In genomic region chr2:209526541-209526940, GRCh38 we compare ENCODE assay signal across 8 cellular contexts.
DNase-seq lines count a peak whose midpoint lies in the region; ATAC-seq and TF ChIP-seq lines count a peak whose summit lies in the region.

No MANE protein-coding gene starts in this region.

- no peak overlapping the region for H3K56ac ChIP-seq in H9 (ENCODE audit: insufficient read length, low read depth, low read length)

- no peak overlapping the region for H3K14ac ChIP-seq in H9 (ENCODE audit: insufficient read depth, low read length)

- H3K9me3 ChIP-seq in esophagus squamous epithelium = no peaks in the 10 kb centered on the region
- no peaks in the 10 kb centered on the region for H3K9me3 ChIP-seq in H9 (ENCODE audit: control insufficient read depth, low read depth, low read length)

- no peak overlapping the region for H3K18ac ChIP-seq in H9 (ENCODE audit: insufficient read length, low read depth, low read length)

- TF ChIP-seq CTCF in esophagus squamous epithelium (IDR thresholded peaks at IDR 0.05) = no peak
- no peak for TF ChIP-seq CTCF in H9 (conservative IDR thresholded peaks at IDR 0.05)

- H2BK120ac ChIP-seq in H9 (ENCODE audit: low read depth, low read length, poor library complexity, severe bottlenecking) = no peak overlapping the region

- ATAC-seq in GM21360 (IDR thresholded peaks at IDR 0.05; ENCODE audit: unreplicated experiment) (peak; percentile 54), GM19328 (IDR thresholded peaks at IDR 0.05; ENCODE audit: unreplicated experiment) (no peak)

- DNase-seq in LoVo (ENCODE audit: low spot score) (peak; percentile 6), esophagus squamous epithelium (lab: John Stamatoyannopoulos, UW) (no peak), NCI-H748 (lab: John Stamatoyannopoulos, UW; ENCODE audit: unreplicated experiment) (no peak), H9 (no peak)
- no peak for DNase-seq in stimulated activated CD4-positive, alpha-beta T cell treated with anti-CD3 and anti-CD28 coated beads, Interleukin-4, amount 100 ng/mL, for 4 hours

- WGBS in esophagus squamous epithelium, 2 donors = 16 to 19% methylated on average over 2 of the region's 2 CpGs
- WGBS in H9 (ENCODE audit: extremely low coverage, insufficient read length, low lambda C conversion rate) = no CpG with 5 or more reads among the region's 2 CpGs

- H2BK20ac ChIP-seq in H9 (ENCODE audit: low read depth, low read length, poor library complexity, severe bottlenecking) = no peak overlapping the region

- no peak overlapping the region for H3K27ac Mint-ChIP-seq in H9

- no peak overlapping the region for H3K4ac ChIP-seq in H9 (ENCODE audit: low read depth, low read length)

- no peak overlapping the region for H3K23ac ChIP-seq in H9 (ENCODE audit: insufficient read length, low read depth, low read length)

- no peak overlapping the region for H2AK5ac ChIP-seq in H9 (ENCODE audit: insufficient read length, low read length)

- H3K36me3 ChIP-seq in esophagus squamous epithelium = no peaks in the 10 kb centered on the region

- intact Hi-C loops in esophagus squamous epithelium (cut with DNase I) = no loop called here

- no peak overlapping the region for H2BK15ac ChIP-seq in H9 (ENCODE audit: low read depth, low read length)

- no peak overlapping the region for H3K4me3 Mint-ChIP-seq in H9

- H3K4me3 ChIP-seq in esophagus squamous epithelium (peak overlapping the region in 1 of 4 donors; percentile 22), skin epidermis (no peak overlapping the region)

- H3K79me2 ChIP-seq in H9 (ENCODE audit: insufficient read depth, low read length) = no peaks in the 10 kb centered on the region

- no peak overlapping the region for H3K4me2 ChIP-seq in H9 (ENCODE audit: insufficient read depth, insufficient read length, low read length)

- no peak overlapping the region for H3K9ac ChIP-seq in H9 (ENCODE audit: extremely low read depth, insufficient read length, low read length)

- no peak for TF ChIP-seq POLR2A in esophagus squamous epithelium (IDR thresholded peaks at IDR 0.05)

- no peaks in the 10 kb centered on the region for H3K23me2 ChIP-seq in H9 (ENCODE audit: insufficient read length, low read depth, low read length, poor library complexity, severe bottlenecking)

- no peaks in the 10 kb centered on the region for H4K20me1 ChIP-seq in H9 (ENCODE audit: control insufficient read depth, insufficient read depth, insufficient read length)

- H4K5ac ChIP-seq in H9 (ENCODE audit: insufficient read length, low read depth, low read length) = no peak overlapping the region

- no peak overlapping the region for H2AFZ ChIP-seq in H9 (ENCODE audit: low read length)

- H3T11ph ChIP-seq in H9 (ENCODE audit: low read length) = no peak overlapping the region

- H3K9me3 Mint-ChIP-seq in H9 = no peaks in the 10 kb centered on the region

- H3K4me1 ChIP-seq in esophagus squamous epithelium = peaks cover 0 to 17% (median 5%) of the 10 kb centered on the region in 3 donors
- H3K4me1 ChIP-seq in H9 (ENCODE audit: insufficient read depth, low read length) = no peaks in the 10 kb centered on the region

- no peaks in the 10 kb centered on the region for H3K27me3 ChIP-seq in esophagus squamous epithelium
- no peaks in the 10 kb centered on the region; the same call in none of the 2 replicates for H3K27me3 ChIP-seq in H9 (ENCODE audit: insufficient read depth, low read length)

- H3K79me1 ChIP-seq in H9 (ENCODE audit: insufficient read depth, low read depth, low read length, poor library complexity, severe bottlenecking) = no peaks in the 10 kb centered on the region

- no peak overlapping the region for H4K91ac ChIP-seq in H9 (ENCODE audit: insufficient read length, low read depth, low read length)

- peaks cover 87% of the 10 kb centered on the region for H3K27me3 Mint-ChIP-seq in H9 (ENCODE audit: low read depth)

- no peak overlapping the region for H2BK12ac ChIP-seq in H9 (ENCODE audit: insufficient read length, low read depth, low read length)

- H2BK5ac ChIP-seq in H9 (ENCODE audit: insufficient read length, low read length) = no peak overlapping the region

- H3K27ac ChIP-seq in esophagus squamous epithelium = peak overlapping the region in 3 of 4 donors; percentile 11 to 47 (median 39)
- peak overlapping the region in 12 of 21 experiments; percentile 5 to 72 (median 42) for H3K27ac ChIP-seq in skin epidermis
- no peak overlapping the region for H3K27ac ChIP-seq in H9 (ENCODE audit: insufficient read length, low read depth, low read length)

- H4K8ac ChIP-seq in H9 (replicated peaks; ENCODE audit: insufficient read length, low read depth, low read length) = no peak overlapping the region

- peaks cover 4 to 20% of the 10 kb centered on the region in 2 experiments; a peak in 3 of 4 replicates for H3K4me1 Mint-ChIP-seq in H9

- H3K36me3 Mint-ChIP-seq in H9 (ENCODE audit: insufficient read depth in 1 of 3, low read depth in 3 of 3) = no peaks in the 10 kb centered on the region
